ENCODE assay signal across 8 cellular contexts in the genomic region with DNA sequence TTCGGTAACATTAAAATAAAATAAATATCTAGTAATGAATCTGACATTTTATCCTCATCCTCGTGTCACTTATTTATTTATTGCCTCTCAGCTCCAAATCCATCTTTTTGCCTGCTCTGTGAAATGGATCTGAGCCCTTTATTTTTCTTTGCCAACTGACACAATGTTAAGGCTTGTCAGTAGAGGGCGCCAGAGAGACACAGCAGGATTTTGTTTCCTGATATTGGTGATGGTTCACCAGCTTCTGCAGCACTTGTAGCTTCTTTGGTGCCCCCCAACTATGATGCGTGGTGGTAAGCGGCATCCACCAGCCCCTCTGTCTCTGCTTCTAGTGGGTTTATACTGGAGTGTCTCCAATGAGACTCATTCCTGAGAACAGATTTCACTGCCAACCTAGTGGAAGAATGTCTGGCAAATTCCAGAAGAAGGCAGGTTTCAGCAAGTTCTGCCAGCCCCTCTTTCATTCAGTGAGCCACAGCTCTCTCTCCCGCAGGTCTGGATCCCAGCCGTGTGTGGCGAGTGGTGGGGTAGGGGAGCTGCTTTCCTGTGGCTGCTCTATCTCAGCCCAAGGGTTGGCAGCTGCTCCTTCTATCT.
A peak's percentile ranks its signal among the peaks of the same experiment; 100 is the strongest.
DNase-seq lines count a peak whose midpoint lies in the region; ATAC-seq and TF ChIP-seq lines count a peak whose summit lies in the region.

No MANE protein-coding gene starts in this region.

- TF ChIP-seq CTCF in GM06990 (IDR thresholded peaks at IDR 0.05; ENCODE audit: insufficient read depth, low read length, poor library complexity, severe bottlenecking): peak; percentile 87

- peak; percentile 57 for ATAC-seq in HG03060 (IDR thresholded peaks at IDR 0.05; ENCODE audit: low read depth, unreplicated experiment)

- H3K4me3 ChIP-seq in GM06990 (replicated peaks; ENCODE audit: low read depth, low read length): no peak overlapping the region

- no peaks in the 10 kb centered on the region for H3K27me3 ChIP-seq in GM06990 (replicated peaks; ENCODE audit: control insufficient read depth, insufficient read depth, low read length)

- no peaks in the 10 kb centered on the region for H3K36me3 ChIP-seq in GM06990 (ENCODE audit: control insufficient read depth, insufficient read depth, low read length)

- DNase-seq in A172 (ENCODE audit: low spot score): peak; percentile 23
- no peak for DNase-seq in GM06990 (ENCODE audit: extremely low read depth, insufficient read length)
- DNase-seq in OCI-M1 (lab: John Stamatoyannopoulos, UW): peak; percentile 68
- DNase-seq in activated T-helper 9 cell treated with anti-CD3 and anti-CD28 coated beads, Interleukin-2, amount 50 U/mL, for 16 hours (ENCODE audit: low read depth): peak; percentile 0
- peak; percentile 7 for DNase-seq in hepatic stellate cell (ENCODE audit: low spot score)
- peak; percentile 18 for DNase-seq in stimulated activated CD4-positive, alpha-beta T cell treated with anti-CD3 and anti-CD28 coated beads, Interleukin-2, amount 100 ng/mL, for 4 hours (ENCODE audit: low read depth)
- no peak for DNase-seq in HuH-7 (ENCODE audit: low spot score)

Comparison
In these comparisons a context has a peak if more than half of its experiments do, and no peak if none do; other contexts are left out.
1. DNase-seq: peak in A172 (single experiment), OCI-M1 (single experiment), activated T-helper 9 cell treated with anti-CD3 and anti-CD28 coated beads, Interleukin-2, amount 50 U/mL, for 16 hours (single experiment), hepatic stellate cell (single experiment) and stimulated activated CD4-positive, alpha-beta T cell treated with anti-CD3 and anti-CD28 coated beads, Interleukin-2, amount 100 ng/mL, for 4 hours (single experiment); none in GM06990 (single experiment) and HuH-7 (single experiment).